11 cellular contexts compared by ENCODE assay signal in genomic region chr6:20366082-20366834, GRCh38. TPM values are rescaled to one million over a fixed set of nuclear protein-coding genes. Genes with fewer than 3 reads are reported as not detected.
DNase-seq lines count a peak whose midpoint lies in the region; TF ChIP-seq lines count a peak whose summit lies in the region.
"Had no signal": no experiment of that assay in that cellular context is flagged by ENCODE, and none has a peak within 500 bp of the region (broad histone marks: within the 10 kb centered on the region; RNA-seq: fewer than 3 reads in every experiment).

No MANE protein-coding gene starts in this region.

- intact Hi-C loops in transverse colon (cut with DNase I; ENCODE audit: low total_unique reads) = no loop called here

- no peak overlapping the region for H3K27ac ChIP-seq in transverse colon
- H3K27ac ChIP-seq: parathyroid adenoma had no signal

- peaks cover 0 to 8% (median 0%) of the 10 kb centered on the region in 4 donors for H3K4me1 ChIP-seq in transverse colon
- H3K4me1 ChIP-seq: parathyroid adenoma had no signal

- H3K36me3 ChIP-seq in transverse colon = no peaks in the 10 kb centered on the region

- 52 to 61% methylated on average over 4 to 7 of the region's 7 CpGs for WGBS in transverse colon (ENCODE audit: low coverage in 1 of 2), 2 donors

- no peaks in the 10 kb centered on the region for H3K27me3 ChIP-seq in transverse colon

- H3K9me3 ChIP-seq in transverse colon = no peaks in the 10 kb centered on the region

- DNase-seq in activated gamma-delta T cell treated with Interleukin-2 at 50 U/mL for 16 hours = peak; percentile 62
- DNase-seq in activated gamma-delta T cell (lab: John Stamatoyannopoulos, UW) = no peak
- DNase-seq in activated T-cell treated with anti-CD3 and anti-CD28 coated beads, Interleukin-2, amount 50 U/mL, for 1 hour = peak; percentile 44
- DNase-seq in islet precursor cell = peak; percentile 62
- peak; percentile 9 for DNase-seq in transverse colon
- no peak for DNase-seq in NCI-H2227 (lab: John Stamatoyannopoulos, UW; ENCODE audit: unreplicated experiment)
- DNase-seq in dedifferentiated amniotic fluid mesenchymal stem cell (ENCODE audit: extremely low spot score) = no peak
- DNase-seq in erythroblast (lab: John Stamatoyannopoulos, UW) = no peak
- DNase-seq: NCI-H510A treated with DMSO at 0.1 percent for 48 hours had no signal

- no peak for TF ChIP-seq POLR2A in transverse colon (IDR thresholded peaks at IDR 0.05)
- no peak for TF ChIP-seq POLR2A in erythroblast (IDR thresholded peaks at IDR 0.05; ENCODE audit: low read length)

- TF ChIP-seq EP300 in transverse colon (IDR thresholded peaks at IDR 0.05; ENCODE audit: low read depth) = no peak

- in situ Hi-C loops in transverse colon (cut with MboI; ENCODE audit: low pct_ligation_motif_present in 1 of 4, low pct_unique_long_range_greater_than_20kb in 1 of 4, low sequenced_read_pairs in 3 of 4) = no loop called here

- H3K4me3 ChIP-seq in transverse colon = no peak overlapping the region
- H3K4me3 ChIP-seq: dorsolateral prefrontal cortex had no signal

- no peak for TF ChIP-seq CTCF in transverse colon (IDR thresholded peaks at IDR 0.05)

RNA-seq across cellular contexts. Expression of gene E2F3, which starts 35.4 kb away (rescaled TPM):
- 10 to 100 TPM in 1 of 4 donors, 1 to 10 TPM in 3; 2.2 to 16.3 (median 5.6) TPM for total RNA-seq in transverse colon

Comparison
In these comparisons a context has a peak if more than half of its experiments do, and no peak if none do; other contexts are left out.
1. DNase-seq: peak in activated gamma-delta T cell treated with Interleukin-2 at 50 U/mL for 16 hours (single experiment), activated T-cell treated with anti-CD3 and anti-CD28 coated beads, Interleukin-2, amount 50 U/mL, for 1 hour (single experiment), islet precursor cell (single experiment) and transverse colon (single experiment); none in activated gamma-delta T cell (single experiment), NCI-H2227 (single experiment), dedifferentiated amniotic fluid mesenchymal stem cell (single experiment) and erythroblast (0 of 2).